15 cellular contexts compared by ENCODE assay signal in genomic region chr15:70435872-70436271, GRCh38.
DNase-seq lines count a peak whose midpoint lies in the region; ATAC-seq, FAIRE-seq and TF ChIP-seq lines count a peak whose summit lies in the region.
"Had no signal": no experiment of that assay in that cellular context is flagged by ENCODE, and none has a peak within 500 bp of the region (broad histone marks: within the 10 kb centered on the region; RNA-seq: fewer than 3 reads in every experiment).

No MANE protein-coding gene starts in this region.

- H3K27ac ChIP-seq in DOHH2 (ENCODE audit: low read depth, low read length): peak overlapping the region; percentile 66
- H3K27ac ChIP-seq in pancreas: no peak overlapping the region
- H3K27ac ChIP-seq in dorsolateral prefrontal cortex: no peak overlapping the region
- H3K27ac ChIP-seq in small intestine (ENCODE audit: low read depth in 1 of 2, low read length in 1 of 2): peak overlapping the region in 1 of 2 donors; percentile 60

- peaks cover 11% of the 10 kb centered on the region for H3F3A ChIP-seq in DOHH2 (ENCODE audit: control insufficient read depth, insufficient read depth)

- H3K4me3 ChIP-seq in DOHH2 (ENCODE audit: low read length): peak overlapping the region; percentile 46
- no peak overlapping the region for H3K4me3 ChIP-seq in pancreas
- H3K4me3 ChIP-seq in dorsolateral prefrontal cortex: no peak overlapping the region
- H3K4me3 ChIP-seq in small intestine (ENCODE audit: low read depth in 1 of 2, low read length in 2 of 2): no peak overlapping the region
- H3K4me3 ChIP-seq: mucosa of descending colon, stomach had no signal

- no peaks in the 10 kb centered on the region for H3K9me2 ChIP-seq in DOHH2 (replicated peaks; ENCODE audit: control insufficient read depth, low read length)

- H3K4me1 ChIP-seq in DOHH2 (ENCODE audit: control insufficient read depth, low read length) (peaks cover 27% of the 10 kb centered on the region), pancreas (no peaks in the 10 kb centered on the region), small intestine (ENCODE audit: control insufficient read depth in 2 of 2, insufficient read depth in 1 of 2, low read depth in 1 of 2, low read length in 1 of 2) (peaks cover 2 to 7% of the 10 kb centered on the region in 2 donors)

- H3K79me2 ChIP-seq in DOHH2 (ENCODE audit: control insufficient read depth, low read length): no peaks in the 10 kb centered on the region

- no peak for TF ChIP-seq CTCF in DOHH2 (IDR thresholded peaks at IDR 0.05; ENCODE audit: low read depth, low read length, poor library complexity, severe bottlenecking)
- no peak for TF ChIP-seq CTCF in pancreas (IDR thresholded peaks at IDR 0.05)
- TF ChIP-seq CTCF in dorsolateral prefrontal cortex (IDR thresholded peaks at IDR 0.05 in 54 of 56, conservative IDR thresholded peaks at IDR 0.05 in 2 of 56; ENCODE audit: low read depth in 1 of 56, partially characterized antibody in 56 of 56): no peak

- H3K4me2 ChIP-seq in DOHH2 (ENCODE audit: low read length): peak overlapping the region; percentile 65

- FAIRE-seq in pancreas (lab: Jason Lieb, UNC) (no peak), small intestine (lab: Jason Lieb, UNC) (no peak)

- ATAC-seq in GM18909 (IDR thresholded peaks at IDR 0.05; ENCODE audit: poor library complexity, unreplicated experiment) (peak; percentile 64), HG02973 (IDR thresholded peaks at IDR 0.05; ENCODE audit: unreplicated experiment) (peak; percentile 34), HG03097 (IDR thresholded peaks at IDR 0.05; ENCODE audit: low FRiP score, unreplicated experiment) (no peak), pancreas (no peak)

- intact Hi-C loops in pancreas (cut with DNase I): no loop called here
- intact Hi-C loops in dorsolateral prefrontal cortex (cut with DNase I): no loop called here

- H4K20me1 ChIP-seq in DOHH2 (ENCODE audit: control insufficient read depth, insufficient read depth, low read depth, low read length): no peaks in the 10 kb centered on the region

- H3K9me3 ChIP-seq in DOHH2 (ENCODE audit: control insufficient read depth, insufficient read depth, low read length): no peaks in the 10 kb centered on the region
- H3K9me3 ChIP-seq in pancreas: no peaks in the 10 kb centered on the region
- H3K9me3 ChIP-seq in small intestine (ENCODE audit: control insufficient read depth, low read depth): no peaks in the 10 kb centered on the region
- H3K9me3 ChIP-seq: mucosa of descending colon, stomach had no signal

- WGBS in pancreas, 2 donors: 85 to 95% methylated on average over 2 of the region's 2 CpGs
- 82 to 89% (median 84%) methylated on average over 2 of the region's 2 CpGs for WGBS in small intestine, 3 donors

- no peaks in the 10 kb centered on the region for H3K36me3 ChIP-seq in DOHH2 (ENCODE audit: control insufficient read depth, low read length)
- H3K36me3 ChIP-seq in pancreas: no peaks in the 10 kb centered on the region
- H3K36me3 ChIP-seq in small intestine (ENCODE audit: control insufficient read depth in 2 of 2, insufficient read depth in 2 of 2, low read length in 2 of 2): no peaks in the 10 kb centered on the region
- H3K36me3 ChIP-seq: stomach had no signal

- DNase-seq in RPMI8226: peak; percentile 56
- DNase-seq in pancreas: no peak
- no peak for DNase-seq in dorsolateral prefrontal cortex
- no peak for DNase-seq in small intestine
- DNase-seq: CD4-positive, alpha-beta memory T cell; dermis blood vessel endothelial cell; HFFc6; NCI-H1694; stimulated activated CD4-positive, alpha-beta T cell treated with anti-CD3 and anti-CD28 coated beads, Interleukin-4, amount 100 ng/mL, for 1 hour; stomach had no signal

- H3K27me3 ChIP-seq in DOHH2 (ENCODE audit: control insufficient read depth, low read length): peaks cover 19% of the 10 kb centered on the region
- no peaks in the 10 kb centered on the region for H3K27me3 ChIP-seq in pancreas
- H3K27me3 ChIP-seq in dorsolateral prefrontal cortex: peaks cover 0 to 29% (median 0%) of the 10 kb centered on the region in 45 donors
- no peaks in the 10 kb centered on the region for H3K27me3 ChIP-seq in small intestine (ENCODE audit: control insufficient read depth in 2 of 2, insufficient read depth in 2 of 2, low read length in 2 of 2)

Comparison
In these comparisons a context has a peak if more than half of its experiments do, and no peak if none do; other contexts are left out.
1. ATAC-seq: peak in GM18909 (single experiment) and HG02973 (single experiment); none in HG03097 (single experiment) and pancreas (0 of 4).